9 cellular contexts compared by ENCODE assay signal in the genomic region with DNA sequence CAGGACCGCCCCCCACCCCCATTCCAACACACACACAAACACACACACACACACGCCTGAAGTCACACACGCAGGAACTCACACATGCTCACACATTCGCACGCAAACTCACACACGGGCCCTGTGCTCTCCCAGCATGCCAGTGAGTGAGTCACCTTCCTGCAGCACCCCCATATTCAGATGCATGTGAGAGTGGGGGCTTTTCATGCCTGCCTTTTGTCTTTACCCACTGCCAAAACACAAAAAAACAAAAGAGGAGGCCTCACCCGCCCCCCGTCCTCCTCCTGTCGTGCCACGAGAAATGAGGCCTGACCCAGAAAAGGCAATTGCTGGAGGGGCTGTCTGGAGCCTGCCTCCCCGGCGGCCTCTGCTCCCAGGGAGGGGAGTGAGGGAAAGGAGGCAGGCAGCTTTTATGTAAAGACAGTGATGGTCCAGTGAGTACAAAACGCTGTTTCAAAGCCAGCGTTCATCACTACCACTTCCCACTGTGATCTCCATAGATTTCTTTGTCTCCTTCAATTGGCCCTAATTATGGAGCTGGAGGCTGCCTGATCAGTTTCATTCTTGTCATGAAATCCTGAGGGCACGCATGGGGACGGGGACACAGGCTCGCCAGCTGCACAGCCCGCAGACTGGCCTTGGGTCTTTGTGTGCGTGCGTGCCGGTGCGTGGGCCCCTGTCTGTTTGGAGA. TPM values are rescaled to one million over a fixed set of nuclear protein-coding genes. Genes with fewer than 3 reads are reported as not detected.
DNase-seq lines count a peak whose midpoint lies in the region; ATAC-seq and TF ChIP-seq lines count a peak whose summit lies in the region.
"Had no signal": no experiment of that assay in that cellular context is flagged by ENCODE, and none has a peak within 500 bp of the region (broad histone marks: within the 10 kb centered on the region; RNA-seq: fewer than 3 reads in every experiment).

No MANE protein-coding gene starts in this region.

- no peak for TF ChIP-seq POLR2A in Peyer's patch (IDR thresholded peaks at IDR 0.05)

- no peak overlapping the region for H3K27ac Mint-ChIP-seq in T-helper 2 cell treated with Interferon-gamma antibody and Interleukin-4, amounts not matched to agents 5 μg/mL and 100 μg/mL, for 36 hours

- H3K9me3 ChIP-seq in mesodermal cell (ENCODE audit: control insufficient read depth, low read length): peaks cover 3% of the 10 kb centered on the region
- no peaks in the 10 kb centered on the region for H3K9me3 ChIP-seq in tibial artery
- H3K9me3 ChIP-seq in Peyer's patch: no peaks in the 10 kb centered on the region

- no peak for TF ChIP-seq CTCF in AG09309 (IDR thresholded peaks at IDR 0.05; ENCODE audit: control insufficient read depth, insufficient read depth, low read depth, low read length, missing control alignments)
- no peak for TF ChIP-seq CTCF in tibial artery (IDR thresholded peaks at IDR 0.05)
- no peak for TF ChIP-seq CTCF in Peyer's patch (IDR thresholded peaks at IDR 0.05)

- H3K27ac ChIP-seq in mesodermal cell (ENCODE audit: low read depth, low read length, severe bottlenecking): peak overlapping the region; percentile 23
- no peak overlapping the region for H3K27ac ChIP-seq in tibial artery
- no peak overlapping the region for H3K27ac ChIP-seq in Peyer's patch

- H3K4me3 ChIP-seq in AG09309 (ENCODE audit: control insufficient read depth, low read depth, low read length) (no peak overlapping the region), mesodermal cell (ENCODE audit: extremely low read depth, insufficient read depth, low read length, poor library complexity, severe bottlenecking) (no peak overlapping the region), tibial artery (no peak overlapping the region), Peyer's patch (no peak overlapping the region)

- 24 to 43% methylated on average over 13 to 14 of the region's 22 CpGs for WGBS in mesodermal cell (ENCODE audit: insufficient coverage in 2 of 2), 2 experiments

- H3K36me3 Mint-ChIP-seq in T-helper 2 cell treated with Interferon-gamma antibody and Interleukin-4, amounts not matched to agents 5 μg/mL and 100 μg/mL, for 36 hours (ENCODE audit: low read depth): no peaks in the 10 kb centered on the region

- no peaks in the 10 kb centered on the region for H3K27me3 ChIP-seq in tibial artery
- no peaks in the 10 kb centered on the region for H3K27me3 ChIP-seq in Peyer's patch

- no peaks in the 10 kb centered on the region for H3K4me1 Mint-ChIP-seq in T-helper 2 cell treated with Interferon-gamma antibody and Interleukin-4, amounts not matched to agents 5 μg/mL and 100 μg/mL, for 36 hours (ENCODE audit: low read depth)

- no peaks in the 10 kb centered on the region for H3K9me3 Mint-ChIP-seq in T-helper 2 cell treated with Interferon-gamma antibody and Interleukin-4, amounts not matched to agents 5 μg/mL and 100 μg/mL, for 36 hours

- H3K4me1 ChIP-seq in mesodermal cell (ENCODE audit: control insufficient read depth, insufficient read depth, low read length, poor library complexity, severe bottlenecking) (peaks cover 65% of the 10 kb centered on the region), tibial artery (peaks cover 0 to 57% (median 20%) of the 10 kb centered on the region in 4 donors), Peyer's patch (peaks cover 0 to 35% (median 3%) of the 10 kb centered on the region in 4 donors)

- intact Hi-C loops in tibial artery (cut with DNase I; ENCODE audit: low total_unique reads): no loop called here

- no peak for ATAC-seq in HG02623 (IDR thresholded peaks at IDR 0.05; ENCODE audit: unreplicated experiment)

- H3K36me3 ChIP-seq in mesodermal cell (ENCODE audit: control insufficient read depth, insufficient read depth, low read length) (no peaks in the 10 kb centered on the region), tibial artery (no peaks in the 10 kb centered on the region), Peyer's patch (no peaks in the 10 kb centered on the region)

- H3K27me3 Mint-ChIP-seq in T-helper 2 cell treated with Interferon-gamma antibody and Interleukin-4, amounts not matched to agents 5 μg/mL and 100 μg/mL, for 36 hours (ENCODE audit: low read depth): no peaks in the 10 kb centered on the region

- no peak overlapping the region for H3K4me3 Mint-ChIP-seq in T-helper 2 cell treated with Interferon-gamma antibody and Interleukin-4, amounts not matched to agents 5 μg/mL and 100 μg/mL, for 36 hours

- peak; percentile 55 for DNase-seq in AG09309 (ENCODE audit: low read depth)
- DNase-seq in M059J (ENCODE audit: low read depth): peak; percentile 81
- peak; percentile 59 for DNase-seq in amniotic epithelial cell (ENCODE audit: low read depth)
- DNase-seq in tibial artery: no peak
- DNase-seq in Peyer's patch: no peak
- no peak for DNase-seq in T-helper 2 cell treated with Interferon-gamma antibody and Interleukin-4, amounts not matched to agents 5 μg/mL and 100 μg/mL, for 36 hours (ENCODE audit: low spot score)
- DNase-seq: OCI-M1 had no signal

RNA-seq across cellular contexts. Expression of gene GSE1, which starts 29.5 kb away (rescaled TPM):
- total RNA-seq in M059J (2014; rRNA removed; shearing (Covaris generic)): 11.7 and 15.2 TPM in 2 replicates
- 39.8 TPM for polyA plus RNA-seq in mesodermal cell (2013, experiment 1 of 2)
- 36.2 TPM for polyA plus RNA-seq in mesodermal cell (2013, experiment 2 of 2)
- 100 to 1,000 TPM in 3 of 4 donors, 10 to 100 TPM in 1; 79.7 to 196 (median 143) TPM for total RNA-seq in Peyer's patch

Comparison
In these comparisons a context has a peak if more than half of its experiments do, and no peak if none do; other contexts are left out.
1. DNase-seq: peak in AG09309 (single experiment), M059J (single experiment) and amniotic epithelial cell (single experiment); none in tibial artery (0 of 2), Peyer's patch (0 of 3) and T-helper 2 cell treated with Interferon-gamma antibody and Interleukin-4, amounts not matched to agents 5 μg/mL and 100 μg/mL, for 36 hours (single experiment).